In genomic region chr7:101094791-101095375, GRCh38 we compare ENCODE assay signal across 1 cellular context.
TF ChIP-seq lines count a peak whose summit lies in the region.

No MANE protein-coding gene starts in this region.

TF ChIP-seq in HepG2, 621 proteins besides CTCF, POLR2A, EP300 and RAD21 (continued from another document and continues in another):
- TF ChIP-seq E2F2 (CRISPR knock-in tag; IDR thresholded peaks at IDR 0.05; ENCODE audit: borderline replicate concordance) (no peak), KDM2A (CRISPR knock-in tag; IDR thresholded peaks at IDR 0.05; ENCODE audit: borderline replicate concordance, low read depth) (peak; percentile 47; the same call in 1 of the 2 replicates), HIC2 (CRISPR knock-in tag; IDR thresholded peaks at IDR 0.05; ENCODE audit: low read depth) (0 out of 2 replicates have a peak, but pooled peaks have one; percentile 33), HNF4A (CRISPR knock-in tag; IDR thresholded peaks at IDR 0.05) (no peak), SOX6 (IDR thresholded peaks at IDR 0.05) (no peak), SOX6 (CRISPR knock-in tag; IDR thresholded peaks at IDR 0.05) (0 out of 2 replicates have a peak, but pooled peaks have one; percentile 24), ZNF280B (CRISPR knock-in tag; IDR thresholded peaks at IDR 0.05; ENCODE audit: borderline replicate concordance) (no peak), ZNF362 (CRISPR knock-in tag; IDR thresholded peaks at IDR 0.05; ENCODE audit: borderline replicate concordance) (peak; percentile 99), ZNF598 (CRISPR knock-in tag; IDR thresholded peaks at IDR 0.05; ENCODE audit: borderline replicate concordance) (no peak), XRCC5 (optimal IDR thresholded peaks at IDR 0.05; ENCODE audit: low read length) (peak; percentile 49), ZNF138 (CRISPR knock-in tag; IDR thresholded peaks at IDR 0.05; ENCODE audit: low read depth) (no peak), ZBTB34 (CRISPR knock-in tag; IDR thresholded peaks at IDR 0.05) (no peak), ZNF121 (CRISPR knock-in tag; IDR thresholded peaks at IDR 0.05) (peak; percentile 95), ZSCAN9 (CRISPR knock-in tag; IDR thresholded peaks at IDR 0.05; ENCODE audit: borderline replicate concordance) (0 out of 2 replicates have a peak, but pooled peaks have one; percentile 18), EED (CRISPR knock-in tag; IDR thresholded peaks at IDR 0.05) (no peak), LCORL (IDR thresholded peaks at IDR 0.05) (no peak), LCORL (CRISPR knock-in tag; IDR thresholded peaks at IDR 0.05) (peak; percentile 69; the same call in 1 of the 2 replicates), ZMYM2 (CRISPR knock-in tag; IDR thresholded peaks at IDR 0.05) (peak; percentile 68; the same call in 1 of the 2 replicates), ZNF280D (CRISPR knock-in tag; IDR thresholded peaks at IDR 0.05) (peak; percentile 49; the same call in 1 of the 2 replicates), RARA (CRISPR knock-in tag; IDR thresholded peaks at IDR 0.05) (0 out of 2 replicates have a peak, but pooled peaks have one; percentile 8), ZC3H13 (CRISPR knock-in tag; IDR thresholded peaks at IDR 0.05) (peak; percentile 74), ELF3 (CRISPR knock-in tag; IDR thresholded peaks at IDR 0.05) (no peak), SMAD3 (CRISPR knock-in tag; IDR thresholded peaks at IDR 0.05) (0 out of 2 replicates have a peak, but pooled peaks have one; percentile 24), MAFG (CRISPR knock-in tag; IDR thresholded peaks at IDR 0.05) (no peak), POLR2G (IDR thresholded peaks at IDR 0.05; ENCODE audit: low read depth, low read length) (peak; percentile 60), ARID4A (CRISPR knock-in tag; IDR thresholded peaks at IDR 0.05; ENCODE audit: borderline replicate concordance) (peak; percentile 49; the same call in 1 of the 2 replicates), HDAC1 (CRISPR knock-in tag; IDR thresholded peaks at IDR 0.05) (0 out of 2 replicates have a peak, but pooled peaks have one; percentile 22), SETDB1 (CRISPR knock-in tag; IDR thresholded peaks at IDR 0.05; ENCODE audit: borderline replicate concordance) (no peak), ZSCAN29 (CRISPR knock-in tag; conservative IDR thresholded peaks at IDR 0.05) (0 out of 2 replicates have a peak, but pooled peaks have one; percentile 40), THRA (CRISPR knock-in tag; IDR thresholded peaks at IDR 0.05; ENCODE audit: borderline replicate concordance) (no peak), ZGPAT (CRISPR knock-in tag; IDR thresholded peaks at IDR 0.05) (peak; percentile 21; the same call in 1 of the 2 replicates), AKAP8 (CRISPR knock-in tag; IDR thresholded peaks at IDR 0.05) (0 out of 2 replicates have a peak, but pooled peaks have one; percentile 24), SMC3 (IDR thresholded peaks at IDR 0.05; ENCODE audit: low read length) (peak; percentile 87), NR2F2 (IDR thresholded peaks at IDR 0.05; ENCODE audit: borderline replicate concordance, low read depth) (peak; percentile 18; the same call in 1 of the 2 replicates), ZZZ3 (CRISPR knock-in tag; IDR thresholded peaks at IDR 0.05; ENCODE audit: borderline replicate concordance) (no peak), PLSCR1 (CRISPR knock-in tag; IDR thresholded peaks at IDR 0.05; ENCODE audit: borderline replicate concordance) (no peak), ZNF205 (CRISPR knock-in tag; IDR thresholded peaks at IDR 0.05) (no peak)
